Comparison of ENCODE assay signal across 11 cellular contexts in the genomic region with DNA sequence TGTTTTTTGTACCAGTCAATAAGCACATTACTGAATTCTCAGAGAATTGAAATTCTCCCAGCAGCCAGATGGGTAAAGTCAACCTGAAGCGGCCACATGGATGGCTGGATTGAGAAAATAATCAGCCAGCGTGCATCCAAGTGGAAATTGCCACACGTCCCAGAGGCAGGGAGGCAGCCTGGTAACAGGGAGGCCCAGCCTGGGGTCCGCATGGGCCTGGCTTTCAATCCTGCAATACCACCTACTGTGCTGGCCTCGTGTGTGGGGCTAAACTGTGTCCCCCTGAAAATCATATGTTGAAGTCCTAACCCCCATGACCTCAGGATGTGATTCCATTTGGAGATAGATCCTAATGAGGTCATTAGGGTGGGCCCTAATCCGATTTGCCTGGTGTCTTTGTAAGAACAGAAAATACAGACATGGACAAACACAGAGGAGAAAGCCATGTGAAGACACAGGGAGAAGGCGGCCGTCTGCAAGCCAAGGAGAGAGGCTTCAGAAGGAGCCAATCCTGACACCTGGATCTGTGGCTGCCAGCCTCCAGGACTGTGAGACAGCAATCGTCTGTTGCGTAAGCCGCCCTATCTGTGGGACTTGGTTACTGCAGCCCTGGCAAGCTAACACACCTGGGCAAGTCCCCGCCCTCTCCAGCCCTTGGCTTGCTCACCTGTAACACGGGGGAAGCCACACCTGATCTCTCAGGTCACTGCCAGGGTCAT.
DNase-seq lines count a peak whose midpoint lies in the region; ATAC-seq, FAIRE-seq and TF ChIP-seq lines count a peak whose summit lies in the region.
"Had no signal": no experiment of that assay in that cellular context is flagged by ENCODE, and none has a peak within 500 bp of the region (broad histone marks: within the 10 kb centered on the region; RNA-seq: fewer than 3 reads in every experiment).

No MANE protein-coding gene starts in this region.

- DNase-seq in A673 (ENCODE audit: low spot score), result no peak
- no peak for DNase-seq in Peyer's patch
- peak; percentile 81 for DNase-seq in islet precursor cell
- DNase-seq in GM19239 (ENCODE audit: insufficient read length, low spot score), result no peak
- DNase-seq in stimulated activated naive CD4-positive, alpha-beta T cell treated with Interleukin-2 at 50 U/mL for 16 hours (lab: John Stamatoyannopoulos, UW), result no peak
- DNase-seq in cerebellum (ENCODE audit: low spot score), result no peak
- DNase-seq: activated CD4-positive, alpha-beta T cell treated with anti-CD3 and anti-CD28 coated beads, Interleukin-2, amount 10 ng/mL, durations not matched to agents 24 days and 14 days had no signal

- no peak overlapping the region for H3K4me3 ChIP-seq in A673 (ENCODE audit: low read depth, low read length, poor library complexity, severe bottlenecking)
- no peak overlapping the region for H3K4me3 ChIP-seq in Peyer's patch
- H3K4me3 ChIP-seq: ascending aorta had no signal

- POLR2A ChIA-PET in A673 (lab: Charles Lee; ENCODE audit: low non-redundant PET), result no interaction called here

- CTCF ChIA-PET in A673 (lab: Charles Lee), result no interaction called here

- H3K4me1 ChIP-seq in A673 (ENCODE audit: insufficient read depth, low read length, poor library complexity, severe bottlenecking) (no peaks in the 10 kb centered on the region), Peyer's patch (no peaks in the 10 kb centered on the region)
- H3K4me1 ChIP-seq: ascending aorta had no signal

- H3K27ac Mint-ChIP-seq in activated T-helper 17 cell treated with anti-CD3 and anti-CD28 coated beads, Interleukin-2, amount 50 U/mL, for 72 hours, result no peak overlapping the region
- H3K27ac Mint-ChIP-seq: activated CD4-positive, alpha-beta T cell treated with anti-CD3 and anti-CD28 coated beads, Interleukin-2, amount 10 ng/mL, durations not matched to agents 24 days and 14 days; naive thymus-derived CD8-positive, alpha-beta T cell had no signal

- no peaks in the 10 kb centered on the region for H3K36me3 ChIP-seq in A673 (ENCODE audit: insufficient read depth, low read length, poor library complexity, severe bottlenecking)
- H3K36me3 ChIP-seq in Peyer's patch, result no peaks in the 10 kb centered on the region
- H3K36me3 ChIP-seq: ascending aorta had no signal

- TF ChIP-seq POLR2A in Peyer's patch (IDR thresholded peaks at IDR 0.05), result no peak

- H3K27me3 ChIP-seq in A673 (replicated peaks; ENCODE audit: insufficient read depth, low read depth, low read length, poor library complexity) (peaks cover 29% of the 10 kb centered on the region), Peyer's patch (no peaks in the 10 kb centered on the region)
- H3K27me3 ChIP-seq: ascending aorta had no signal

- H3K4me1 Mint-ChIP-seq in activated T-helper 17 cell treated with anti-CD3 and anti-CD28 coated beads, Interleukin-2, amount 50 U/mL, for 72 hours, result peaks cover 6% of the 10 kb centered on the region
- H3K4me1 Mint-ChIP-seq: naive thymus-derived CD8-positive, alpha-beta T cell had no signal

- H3K36me3 Mint-ChIP-seq in activated T-helper 17 cell treated with anti-CD3 and anti-CD28 coated beads, Interleukin-2, amount 50 U/mL, for 72 hours (ENCODE audit: low read depth), result peaks cover 26% of the 10 kb centered on the region
- H3K36me3 Mint-ChIP-seq: naive thymus-derived CD8-positive, alpha-beta T cell had no signal

- FAIRE-seq in GM19239 (lab: Jason Lieb, UNC), result no peak

- no peak overlapping the region for H3K27ac ChIP-seq in A673 (ENCODE audit: low read depth, low read length, poor library complexity, severe bottlenecking)
- no peak overlapping the region for H3K27ac ChIP-seq in Peyer's patch
- H3K27ac ChIP-seq: ascending aorta had no signal

- TF ChIP-seq CTCF in A673 (conservative IDR thresholded peaks at IDR 0.05; ENCODE audit: low read depth, low read length) (peak; percentile 39), Peyer's patch (IDR thresholded peaks at IDR 0.05) (peak in 4 of 6 experiments; percentile 12 to 39 (median 31))

- H3K9me3 ChIP-seq in A673 (ENCODE audit: low read depth, low read length, poor library complexity, severe bottlenecking) (no peaks in the 10 kb centered on the region), Peyer's patch (no peaks in the 10 kb centered on the region)
- H3K9me3 ChIP-seq: ascending aorta had no signal

- intact Hi-C loops in A673 (cut with micrococcal nuclease; ENCODE audit: unreplicated experiment), result no loop called here

- no TSS peak for BruUV-seq in A673 (replicated peaks; lab: Mats Ljungman, UMichigan)

- H3K9me3 Mint-ChIP-seq in activated T-helper 17 cell treated with anti-CD3 and anti-CD28 coated beads, Interleukin-2, amount 50 U/mL, for 72 hours, result no peaks in the 10 kb centered on the region
- H3K9me3 Mint-ChIP-seq: activated CD4-positive, alpha-beta T cell treated with anti-CD3 and anti-CD28 coated beads, Interleukin-2, amount 10 ng/mL, durations not matched to agents 24 days and 14 days had no signal

- H3K4me3 Mint-ChIP-seq in activated T-helper 17 cell treated with anti-CD3 and anti-CD28 coated beads, Interleukin-2, amount 50 U/mL, for 72 hours, result no peak overlapping the region
- H3K4me3 Mint-ChIP-seq: activated CD4-positive, alpha-beta T cell treated with anti-CD3 and anti-CD28 coated beads, Interleukin-2, amount 10 ng/mL, durations not matched to agents 24 days and 14 days; naive thymus-derived CD8-positive, alpha-beta T cell had no signal

- ATAC-seq in GM18868 (IDR thresholded peaks at IDR 0.05; ENCODE audit: unreplicated experiment), result peak; percentile 49
- no peak for ATAC-seq in activated T-helper 17 cell treated with anti-CD3 and anti-CD28 coated beads, Interleukin-2, amount 50 U/mL, for 72 hours (replicated peaks)
- ATAC-seq: naive thymus-derived CD8-positive, alpha-beta T cell had no signal

- no peaks in the 10 kb centered on the region for H3K27me3 Mint-ChIP-seq in activated T-helper 17 cell treated with anti-CD3 and anti-CD28 coated beads, Interleukin-2, amount 50 U/mL, for 72 hours
- H3K27me3 Mint-ChIP-seq: activated CD4-positive, alpha-beta T cell treated with anti-CD3 and anti-CD28 coated beads, Interleukin-2, amount 10 ng/mL, durations not matched to agents 24 days and 14 days had no signal
